In genomic region chr15:44519537-44519936, GRCh38 we compare ENCODE assay signal across 25 cellular contexts. TPM values are rescaled to one million over a fixed set of nuclear protein-coding genes. Genes with fewer than 3 reads are reported as not detected.
DNase-seq lines count a peak whose midpoint lies in the region; ATAC-seq, FAIRE-seq and TF ChIP-seq lines count a peak whose summit lies in the region.
"Had no signal": no experiment of that assay in that cellular context is flagged by ENCODE, and none has a peak within 500 bp of the region (broad histone marks: within the 10 kb centered on the region; RNA-seq: fewer than 3 reads in every experiment).

No MANE protein-coding gene starts in this region.

- H3K4me1 Mint-ChIP-seq in T-helper 17 cell, result no peaks in the 10 kb centered on the region
- peaks cover 2% of the 10 kb centered on the region for H3K4me1 Mint-ChIP-seq in T-helper 2 cell treated with Interferon-gamma antibody and Interleukin-4, amounts not matched to agents 5 μg/mL and 100 μg/mL, for 36 hours (ENCODE audit: low read depth)

- H3K79me2 ChIP-seq in HepG2 (ENCODE audit: insufficient read depth, low read length) (no peaks in the 10 kb centered on the region), GM23248 (ENCODE audit: insufficient read depth) (no peaks in the 10 kb centered on the region)

- H3K9ac ChIP-seq in HepG2 (ENCODE audit: insufficient read depth, low read depth, low read length), result no peak overlapping the region
- H3K9ac ChIP-seq in GM23248, result no peak overlapping the region
- H3K9ac ChIP-seq: BLaER1 had no signal

- H3K27ac Mint-ChIP-seq in T-helper 17 cell, result no peak overlapping the region
- no peak overlapping the region for H3K27ac Mint-ChIP-seq in T-helper 2 cell treated with Interferon-gamma antibody and Interleukin-4, amounts not matched to agents 5 μg/mL and 100 μg/mL, for 36 hours
- H3K27ac Mint-ChIP-seq: CD4-positive, alpha-beta T cell had no signal

- TF ChIP-seq RAD21 in HepG2 (CRISPR knock-in tag; IDR thresholded peaks at IDR 0.05), result no peak

- H3K9me2 ChIP-seq in GM23248 (ENCODE audit: insufficient read depth), result no peaks in the 10 kb centered on the region

- H3K9me3 Mint-ChIP-seq in T-helper 2 cell treated with Interferon-gamma antibody and Interleukin-4, amounts not matched to agents 5 μg/mL and 100 μg/mL, for 36 hours, result no peaks in the 10 kb centered on the region
- H3K9me3 Mint-ChIP-seq: CD4-positive, alpha-beta T cell had no signal

- TF ChIP-seq CTCF in HepG2 (CRISPR knock-in tag; IDR thresholded peaks at IDR 0.05) (no peak), right lobe of liver (IDR thresholded peaks at IDR 0.05) (no peak), fibroblast of pulmonary artery (IDR thresholded peaks at IDR 0.05; ENCODE audit: low read length, missing control alignments) (no peak), heart right ventricle (IDR thresholded peaks at IDR 0.05) (no peak)

- no peak for ATAC-seq in HepG2
- no peak for ATAC-seq in right lobe of liver
- no peak for ATAC-seq in T-helper 17 cell
- no peak for ATAC-seq in HG03095 (IDR thresholded peaks at IDR 0.05; ENCODE audit: unreplicated experiment)
- no peak for ATAC-seq in heart right ventricle
- ATAC-seq: GM12878 had no signal

- DNase-seq in HepG2 (ENCODE audit: low spot score), result no peak
- no peak for DNase-seq in right lobe of liver
- no peak for DNase-seq in T-helper 17 cell
- peak; percentile 22 for DNase-seq in fibroblast of pulmonary artery (ENCODE audit: low read depth)
- no peak for DNase-seq in GM23248
- no peak for DNase-seq in T-helper 2 cell treated with Interferon-gamma antibody and Interleukin-4, amounts not matched to agents 5 μg/mL and 100 μg/mL, for 36 hours (ENCODE audit: low spot score)
- DNase-seq in heart right ventricle, result no peak
- DNase-seq: ACHN; Caco-2; CD4-positive, alpha-beta T cell; DMS 273 treated with DMSO at 0.1 percent for 48 hours; DMS79 treated with DMSO at 0.1 percent for 48 hours; H7; KBM-7; NCI-H1092 treated with DMSO at 0.1 percent for 48 hours; NCI-H146; NCI-H2029; NCI-H2227 treated with DMSO at 0.1 percent for 48 hours; NCI-H524; NCI-H774; NK-92 treated with Interleukin-12 subunit alpha and Interleukin-12 subunit beta, amount 100 ng/mL, for 24 hours; SIG-M5 had no signal

- H3K4me2 ChIP-seq in HepG2 (ENCODE audit: low read depth, low read length) (no peak overlapping the region), GM23248 (ENCODE audit: unreplicated experiment) (no peak overlapping the region)
- H3K4me2 ChIP-seq: BLaER1 had no signal

- H3K27me3 ChIP-seq in HepG2 (ENCODE audit: control insufficient read depth in 1 of 2, insufficient read depth in 2 of 2, low read length in 2 of 2), result no peaks in the 10 kb centered on the region
- H3K27me3 ChIP-seq in right lobe of liver, result no peaks in the 10 kb centered on the region
- no peaks in the 10 kb centered on the region for H3K27me3 ChIP-seq in GM23248 (replicated peaks; ENCODE audit: insufficient read depth)
- H3K27me3 ChIP-seq in heart right ventricle, result no peaks in the 10 kb centered on the region
- H3K27me3 ChIP-seq: BLaER1 had no signal

- H3K27me3 Mint-ChIP-seq in T-helper 17 cell, result no peaks in the 10 kb centered on the region
- H3K27me3 Mint-ChIP-seq in T-helper 2 cell treated with Interferon-gamma antibody and Interleukin-4, amounts not matched to agents 5 μg/mL and 100 μg/mL, for 36 hours (ENCODE audit: low read depth), result no peaks in the 10 kb centered on the region
- H3K27me3 Mint-ChIP-seq: CD4-positive, alpha-beta T cell had no signal

- CTCF ChIA-PET in HepG2 (lab: Yijun Ruan, JAX; ENCODE audit: low intra/inter-chr PET ratio, low total read pairs), result no interaction called here

- in situ Hi-C loops in HepG2 (cut with HindIII; ENCODE audit: extremely low pct_ligation_motif_present, low pct_unique_long_range_greater_than_20kb) (loop anchor here (25.0 kb wide), 1 partner anchor 632 kb away; no protein-coding TSS in a partner anchor), GM23248 (cut with MboI) (no loop called here)

- POLR2A ChIA-PET in HepG2 (lab: Yijun Ruan, JAX), result no interaction called here

- H3F3A ChIP-seq in GM23248 (ENCODE audit: insufficient read depth), result 0 out of 2 replicates have a peak, but pooled peaks cover 2% of the 10 kb centered on the region

- H3K4me1 ChIP-seq in HepG2 (ENCODE audit: insufficient read depth, low read length) (no peaks in the 10 kb centered on the region), right lobe of liver (no peaks in the 10 kb centered on the region), GM23248 (ENCODE audit: insufficient read depth) (no peaks in the 10 kb centered on the region; the same call in 1 of the 2 replicates), heart right ventricle (no peaks in the 10 kb centered on the region)
- H3K4me1 ChIP-seq: BLaER1, Caco-2 had no signal

- TF ChIP-seq POLR2A in HepG2 (IDR thresholded peaks at IDR 0.05; ENCODE audit: insufficient read depth in 1 of 2, low read depth in 2 of 2, low read length in 2 of 2) (no peak), right lobe of liver (IDR thresholded peaks at IDR 0.05) (no peak)

- H3K36me3 ChIP-seq in HepG2 (replicated peaks in 1 of 2; ENCODE audit: control insufficient read depth in 1 of 2, insufficient read depth in 2 of 2, low read length in 2 of 2) (peaks cover 10 to 45% of the 10 kb centered on the region in 2 experiments; a peak in 4 of 5 replicates), right lobe of liver (peaks cover 0 to 43% (median 8%) of the 10 kb centered on the region in 4 donors), GM23248 (ENCODE audit: low read depth) (peaks cover 18% of the 10 kb centered on the region; the same call in 1 of the 2 replicates), heart right ventricle (peaks cover 0 to 99% (median 35%) of the 10 kb centered on the region in 9 donors)

- no TSS peak for BruUV-seq in HepG2 (replicated peaks; lab: Mats Ljungman, UMichigan)

- 98% methylated on average over 6 of the region's 6 CpGs for WGBS in HepG2 (ENCODE audit: low lambda C conversion rate)
- WGBS in right lobe of liver (ENCODE audit: insufficient coverage, low coverage, low lambda C conversion rate, missing lambda C conversion rate), result 38% methylated on average over 1 of the region's 6 CpGs
- 96 to 97% methylated on average over 6 of the region's 6 CpGs for WGBS in GM23248 (ENCODE audit: low coverage in 1 of 2, low lambda C conversion rate in 2 of 2, missing lambda C conversion rate in 2 of 2), 2 experiments
- 86 to 90% methylated on average over 6 of the region's 6 CpGs for WGBS in heart right ventricle, 2 donors

- intact Hi-C loops in HepG2 (cut with micrococcal nuclease; ENCODE audit: unreplicated experiment), result no loop called here
- intact Hi-C loops in right lobe of liver (cut with DNase I), result no loop called here
- intact Hi-C loops in heart right ventricle (cut with DNase I), result no loop called here

- no peaks in the 10 kb centered on the region for H3K9me3 ChIP-seq in HepG2 (ENCODE audit: low read length)
- H3K9me3 ChIP-seq in right lobe of liver, result no peaks in the 10 kb centered on the region
- H3K9me3 ChIP-seq in T-helper 17 cell (ENCODE audit: control insufficient read depth, low read length, poor library complexity, severe bottlenecking), result no peaks in the 10 kb centered on the region
- H3K9me3 ChIP-seq in GM23248 (ENCODE audit: low read depth), result no peaks in the 10 kb centered on the region
- H3K9me3 ChIP-seq in heart right ventricle, result no peaks in the 10 kb centered on the region
- H3K9me3 ChIP-seq: BLaER1, Caco-2 had no signal

- peaks cover 2% of the 10 kb centered on the region for H3K36me3 Mint-ChIP-seq in T-helper 17 cell (ENCODE audit: low read depth)
- peaks cover 39% of the 10 kb centered on the region for H3K36me3 Mint-ChIP-seq in T-helper 2 cell treated with Interferon-gamma antibody and Interleukin-4, amounts not matched to agents 5 μg/mL and 100 μg/mL, for 36 hours (ENCODE audit: low read depth)

- FAIRE-seq in HepG2 (lab: Jason Lieb, UNC), result no peak
- FAIRE-seq: GM12878 had no signal

- H3K4me3 ChIP-seq in HepG2 (replicated peaks in 1 of 3; ENCODE audit: insufficient read depth in 1 of 3, low read depth in 2 of 3, low read length in 3 of 3) (no peak overlapping the region), right lobe of liver (no peak overlapping the region), fibroblast of pulmonary artery (replicated peaks; ENCODE audit: low read depth, low read length) (no peak overlapping the region), GM23248 (no peak overlapping the region), heart right ventricle (no peak overlapping the region)
- H3K4me3 ChIP-seq: BLaER1, GM12878 had no signal

- H3K27ac ChIP-seq in HepG2 (ENCODE audit: extremely low read length, insufficient read depth, low read length), result no peak overlapping the region
- H3K27ac ChIP-seq in right lobe of liver, result no peak overlapping the region
- H3K27ac ChIP-seq in GM23248, result no peak overlapping the region
- H3K27ac ChIP-seq in heart right ventricle, result no peak overlapping the region
- H3K27ac ChIP-seq: BLaER1 had no signal

- H4K20me1 ChIP-seq in HepG2 (ENCODE audit: insufficient read depth, low read length), result no peaks in the 10 kb centered on the region
- H4K20me1 ChIP-seq in GM23248 (ENCODE audit: insufficient read depth), result no peaks in the 10 kb centered on the region
- H4K20me1 ChIP-seq: BLaER1 had no signal

- H2AFZ ChIP-seq in HepG2 (ENCODE audit: low read length), result no peak overlapping the region
- no peak overlapping the region for H2AFZ ChIP-seq in GM23248

- H3K4me3 Mint-ChIP-seq in T-helper 17 cell, result peak overlapping the region; percentile 31
- no peak overlapping the region for H3K4me3 Mint-ChIP-seq in T-helper 2 cell treated with Interferon-gamma antibody and Interleukin-4, amounts not matched to agents 5 μg/mL and 100 μg/mL, for 36 hours
- H3K4me3 Mint-ChIP-seq: CD4-positive, alpha-beta T cell had no signal

- TF ChIP-seq EP300 in HepG2 (IDR thresholded peaks at IDR 0.05; ENCODE audit: low read depth in 2 of 2, low read length in 2 of 2) (no peak), HepG2 (CRISPR knock-in tag; IDR thresholded peaks at IDR 0.05; ENCODE audit: borderline replicate concordance) (no peak)

RNA-seq across cellular contexts. Expression of gene EIF3J, which starts 17.4 kb away (rescaled TPM):
- 69.2 and 105 TPM in 2 replicates for total RNA-seq in HepG2 (2016; rRNA removed; fragmentation: Illumina TruSeq; extraction: Trizol)
- total RNA-seq in HepG2 (2016; cell fraction: cytosol; rRNA removed; fragmentation: Illumina TruSeq; extraction: Trizol; ENCODE audit: low read depth), result 16.1 and 18.9 TPM in 2 replicates
- 77.9 and 106 TPM in 2 replicates for total RNA-seq in HepG2 (2016; cell fraction: insoluble cytoplasmic fraction; rRNA removed; fragmentation: Illumina TruSeq; extraction: Trizol)
- 41.7 and 51.2 TPM in 2 replicates for total RNA-seq in HepG2 (2016; cell fraction: membrane; rRNA removed; fragmentation: Illumina TruSeq; extraction: Trizol)
- 48.7 and 56.0 TPM in 2 replicates for total RNA-seq in HepG2 (2016; cell fraction: nucleus; rRNA removed; fragmentation: Illumina TruSeq; extraction: Trizol)
- polyA plus RNA-seq in HepG2 (2011; rRNA removed), result 45.2 and 51.7 TPM in 2 replicates
- 23.3 and 41.0 TPM in 2 replicates for polyA plus RNA-seq in HepG2 (2011; cell fraction: cytosol; rRNA removed)
- 16.0 and 23.8 TPM in 2 replicates for polyA plus RNA-seq in HepG2 (2011; cell fraction: nucleus; rRNA removed)
- 72.7 and 92.6 TPM in 2 replicates for polyA plus RNA-seq in HepG2 (2012)
- polyA plus RNA-seq in HepG2 (2016; cell fraction: cytosol; fragmentation: Illumina TruSeq; extraction: Trizol; ENCODE audit: low read depth), result 19.2 and 23.1 TPM in 2 replicates
- polyA plus RNA-seq in HepG2 (2016; cell fraction: insoluble cytoplasmic fraction; fragmentation: Illumina TruSeq; extraction: Trizol; ENCODE audit: low read depth), result 189 and 199 TPM in 2 replicates
- 38.7 and 43.5 TPM in 2 replicates for polyA plus RNA-seq in HepG2 (2016; cell fraction: membrane; fragmentation: Illumina TruSeq; extraction: Trizol; ENCODE audit: low read depth)
- polyA plus RNA-seq in HepG2 (2016; cell fraction: nucleus; fragmentation: Illumina TruSeq; extraction: Trizol; ENCODE audit: insufficient read depth, low read depth), result 92.1 and 94.0 TPM in 2 replicates
- 39.8 and 76.3 TPM in 2 replicates for polyA minus RNA-seq in HepG2 (2011; rRNA and poly(A)+ RNA removed; ENCODE audit: low replicate concordance)
- polyA minus RNA-seq in HepG2 (2011; cell fraction: cytosol; rRNA and poly(A)+ RNA removed), result 33.9 and 34.6 TPM in 2 replicates
- 44.8 and 55.7 TPM in 2 replicates for polyA minus RNA-seq in HepG2 (2011; cell fraction: nucleus; rRNA and poly(A)+ RNA removed)
- total RNA-seq in right lobe of liver, result 10 to 100 TPM; 30.1 to 59.8 (median 45.9) TPM
- total RNA-seq in T-helper 17 cell, result 10 to 100 TPM; 52.7 to 73.1 TPM
- 25.2 and 37.8 TPM in 2 replicates for total RNA-seq in GM23248 (2014; rRNA removed; shearing (Covaris generic))
- polyA plus RNA-seq in GM23248 (2016; fragmentation: Nextera tagmentation; extraction: Ambion mirVana), result 35.9 and 38.4 TPM in 2 replicates
- total RNA-seq in heart right ventricle, result 100 to 1,000 TPM in 1 of 10 donors, 10 to 100 TPM in 9; 64.5 to 105 (median 81.4) TPM
- 10 to 100 TPM; 30.4 to 86.6 TPM for polyA plus RNA-seq in heart right ventricle
